ENCODE assay signal across 8 cellular contexts in genomic region chr1:23825762-23826522, GRCh38. TPM values are rescaled to one million over a fixed set of nuclear protein-coding genes. Genes with fewer than 3 reads are reported as not detected.
DNase-seq lines count a peak whose midpoint lies in the region; ATAC-seq and TF ChIP-seq lines count a peak whose summit lies in the region.

No MANE protein-coding gene starts in this region.

- peaks cover 0 to 9% (median 0%) of the 10 kb centered on the region in 3 donors for H3K36me3 Mint-ChIP-seq in CD8-positive, alpha-beta memory T cell
- H3K36me3 Mint-ChIP-seq in WTC11: no peaks in the 10 kb centered on the region

- CTCF ChIA-PET in CD8-positive, alpha-beta memory T cell (lab: Charles Lee): interaction anchor here (0.6 to 10.9 kb wide), 5 partner anchors 13 to 486 kb away, joined by 3 to 78 read pairs (median 4); no protein-coding TSS in a partner anchor
- CTCF ChIA-PET in WTC11 (lab: Charles Lee): interaction anchor here (0.6 to 8.1 kb wide), 7 partner anchors 15 to 359 kb away, joined by 3 to 105 read pairs (median 7); no protein-coding TSS in a partner anchor

- peak overlapping the region; percentile 96 for H3K27ac ChIP-seq in CD8-positive, alpha-beta memory T cell (ENCODE audit: low read depth, low read length)

- no peaks in the 10 kb centered on the region for H3K9me3 ChIP-seq in CD8-positive, alpha-beta memory T cell (ENCODE audit: low read length)
- H3K9me3 ChIP-seq in HAP-1: no peaks in the 10 kb centered on the region

- H3K4me1 ChIP-seq in CD8-positive, alpha-beta memory T cell (ENCODE audit: insufficient read depth, low read length): peaks cover 12% of the 10 kb centered on the region
- peaks cover 4% of the 10 kb centered on the region; the same call in 1 of the 2 replicates for H3K4me1 ChIP-seq in HAP-1

- no peaks in the 10 kb centered on the region for H3K27me3 Mint-ChIP-seq in CD8-positive, alpha-beta memory T cell
- no peaks in the 10 kb centered on the region for H3K27me3 Mint-ChIP-seq in WTC11 (ENCODE audit: low read depth)

- no peaks in the 10 kb centered on the region for H3K36me3 ChIP-seq in CD8-positive, alpha-beta memory T cell (ENCODE audit: insufficient read depth, low read length)
- no peaks in the 10 kb centered on the region for H3K36me3 ChIP-seq in HAP-1 (replicated peaks)

- in situ Hi-C loops in HAP-1 (cut with MboI; ENCODE audit: low sequenced_read_pairs): no loop called here

- DNase-seq in CD8-positive, alpha-beta memory T cell: peak in 2 of 5 donors; percentile 10 to 19
- DNase-seq in HAP-1 (ENCODE audit: low spot score in 2 of 2) (no peak), WTC11 (ENCODE audit: low spot score) (no peak), GM19238 (ENCODE audit: insufficient read length, low spot score) (no peak), mesenteric fat pad (ENCODE audit: low spot score) (no peak)
- peak; percentile 15 for DNase-seq in stimulated activated naive CD4-positive, alpha-beta T cell treated with Interleukin-2 at 50 U/mL for 16 hours (lab: John Stamatoyannopoulos, UW)

- POLR2A ChIA-PET in CD8-positive, alpha-beta memory T cell (lab: Charles Lee): interaction anchor here (0.6 to 2.4 kb wide), 10 partner anchors 16 to 169 kb away, joined by 3 to 20 read pairs (median 6); partner anchors contain the start of genes GALE and PNRC2
- POLR2A ChIA-PET in WTC11 (lab: Charles Lee): interaction anchor here (0.6 to 1.0 kb wide), 4 partner anchors 15 to 131 kb away, joined by 3 to 6 read pairs (median 4); partner anchors contain the start of gene GALE

- no peak for TF ChIP-seq CTCF in WTC11 (IDR thresholded peaks at IDR 0.05)

- no peaks in the 10 kb centered on the region for H3K9me3 Mint-ChIP-seq in CD8-positive, alpha-beta memory T cell
- no peaks in the 10 kb centered on the region for H3K9me3 Mint-ChIP-seq in WTC11

- H3K4me1 Mint-ChIP-seq in CD8-positive, alpha-beta memory T cell: peaks cover 23 to 24% (median 24%) of the 10 kb centered on the region in 3 donors
- peaks cover 8% of the 10 kb centered on the region for H3K4me1 Mint-ChIP-seq in WTC11

- peak overlapping the region; percentile 93 to 98 (median 96) for H3K27ac Mint-ChIP-seq in CD8-positive, alpha-beta memory T cell
- H3K27ac Mint-ChIP-seq in WTC11: peak overlapping the region; percentile 19

- H3K4me3 Mint-ChIP-seq in CD8-positive, alpha-beta memory T cell: peak overlapping the region; percentile 89 to 97 (median 93)
- H3K4me3 Mint-ChIP-seq in WTC11: peak overlapping the region; percentile 97

- H3K27me3 ChIP-seq in CD8-positive, alpha-beta memory T cell (ENCODE audit: insufficient read depth, low read length, poor library complexity, severe bottlenecking): no peaks in the 10 kb centered on the region
- no peaks in the 10 kb centered on the region for H3K27me3 ChIP-seq in HAP-1 (ENCODE audit: low read depth)

- H3K4me3 ChIP-seq in CD8-positive, alpha-beta memory T cell (ENCODE audit: low read length): peak overlapping the region; percentile 95
- peak overlapping the region; percentile 92 for H3K4me3 ChIP-seq in HAP-1
- peak overlapping the region; percentile 74 for H3K4me3 ChIP-seq in iPS-11a (ENCODE audit: low read depth, low read length)

- ATAC-seq in WTC11: no peak
- ATAC-seq in HG03097 (IDR thresholded peaks at IDR 0.05; ENCODE audit: low FRiP score, unreplicated experiment): no peak

TF ChIP-seq in WTC11, 78 proteins besides CTCF, POLR2A, EP300 and RAD21:
- no peak for TF ChIP-seq ZNF532 (CRISPR knock-in tag; IDR thresholded peaks at IDR 0.05; ENCODE audit: borderline replicate concordance)
- TF ChIP-seq NR3C1 (CRISPR knock-in tag; conservative IDR thresholded peaks at IDR 0.05; ENCODE audit: low read depth): no peak
- TF ChIP-seq SMAD4 (CRISPR knock-in tag; IDR thresholded peaks at IDR 0.05): no peak
- no peak for TF ChIP-seq NFE2L1 (CRISPR knock-in tag; IDR thresholded peaks at IDR 0.05)
- TF ChIP-seq FOXK1 (CRISPR knock-in tag; IDR thresholded peaks at IDR 0.05): no peak
- no peak for TF ChIP-seq NFATC4 (CRISPR knock-in tag; IDR thresholded peaks at IDR 0.05)
- no peak for TF ChIP-seq KAT7 (CRISPR knock-in tag; IDR thresholded peaks at IDR 0.05; ENCODE audit: borderline replicate concordance)
- TF ChIP-seq ETV6 (CRISPR knock-in tag; IDR thresholded peaks at IDR 0.05): no peak
- TF ChIP-seq JAZF1 (CRISPR knock-in tag; IDR thresholded peaks at IDR 0.05): no peak
- TF ChIP-seq USF2 (CRISPR knock-in tag; IDR thresholded peaks at IDR 0.05): no peak
- no peak for TF ChIP-seq ZNF671 (CRISPR knock-in tag; IDR thresholded peaks at IDR 0.05)

RNA-seq across cellular contexts. Expression of gene HMGCL, which starts 0.7 kb away (rescaled TPM):
- 10 to 100 TPM; 24.7 to 25.3 TPM for total RNA-seq in CD8-positive, alpha-beta memory T cell
- polyA plus RNA-seq in CD8-positive, alpha-beta memory T cell: 28.0 TPM
- total RNA-seq in WTC11 (2021): 22.7 to 31.2 TPM (median 25.4 TPM) in 3 replicates
- 31.7 TPM for total RNA-seq in mesenteric fat pad

RNA-seq across cellular contexts. Expression of gene GALE, which starts 25.4 kb away (rescaled TPM):
- 10 to 100 TPM; 50.5 to 55.3 TPM for total RNA-seq in CD8-positive, alpha-beta memory T cell
- polyA plus RNA-seq in CD8-positive, alpha-beta memory T cell: 17.2 TPM
- total RNA-seq in WTC11 (2021): 30.3 to 36.6 TPM (median 35.8 TPM) in 3 replicates
- 22.6 TPM for total RNA-seq in mesenteric fat pad

RNA-seq across cellular contexts. Expression of gene LYPLA2, which starts 35.0 kb away (rescaled TPM):
- total RNA-seq in CD8-positive, alpha-beta memory T cell: 100 to 1,000 TPM in 1 of 2 experiments, 10 to 100 TPM in 1; 99.9 to 100 TPM
- polyA plus RNA-seq in CD8-positive, alpha-beta memory T cell: 109 TPM
- 131 to 164 TPM (median 134 TPM) in 3 replicates for total RNA-seq in WTC11 (2021)
- total RNA-seq in mesenteric fat pad: 37.2 TPM

RNA-seq across cellular contexts. Expression of gene FUCA1, which starts 42.1 kb away (rescaled TPM):
- 10 to 100 TPM; 14.1 to 15.7 TPM for total RNA-seq in CD8-positive, alpha-beta memory T cell
- polyA plus RNA-seq in CD8-positive, alpha-beta memory T cell: 17.2 TPM
- total RNA-seq in WTC11 (2021) (7.5 to 8.3 TPM (median 7.8 TPM) in 3 replicates), mesenteric fat pad (40.6 TPM)

RNA-seq across cellular contexts. Expression of gene PITHD1, which starts 47.7 kb away (rescaled TPM):
- total RNA-seq in CD8-positive, alpha-beta memory T cell: 100 to 1,000 TPM; 105 TPM
- 68.5 TPM for polyA plus RNA-seq in CD8-positive, alpha-beta memory T cell
- total RNA-seq in WTC11 (2021): 59.9 to 66.2 TPM (median 62.2 TPM) in 3 replicates
- total RNA-seq in mesenteric fat pad: 57.2 TPM
